ENCODE assay signal across 13 cellular contexts in genomic region chr20:59147197-59147596, GRCh38. TPM values are rescaled to one million over a fixed set of nuclear protein-coding genes. Genes with fewer than 3 reads are reported as not detected.
DNase-seq lines count a peak whose midpoint lies in the region; ATAC-seq and TF ChIP-seq lines count a peak whose summit lies in the region.
"Had no signal": no experiment of that assay in that cellular context is flagged by ENCODE, and none has a peak within 500 bp of the region (broad histone marks: within the 10 kb centered on the region; RNA-seq: fewer than 3 reads in every experiment).

No MANE protein-coding gene starts in this region.

- no peak for TF ChIP-seq POLR2A in uterus (IDR thresholded peaks at IDR 0.05)

- H3K36me3 ChIP-seq in effector memory CD4-positive, alpha-beta T cell (ENCODE audit: control insufficient read depth, insufficient read depth, low read length), result no peaks in the 10 kb centered on the region
- H3K36me3 ChIP-seq in mucosa of rectum (ENCODE audit: control insufficient read depth in 2 of 2, insufficient read depth in 2 of 2, low read length in 2 of 2) (no peaks in the 10 kb centered on the region), uterus (no peaks in the 10 kb centered on the region)

- H3K36me3 Mint-ChIP-seq in activated naive CD4-positive, alpha-beta T cell treated with anti-CD3 and anti-CD28 coated beads for 36 hours (ENCODE audit: low read depth), result peaks cover 7% of the 10 kb centered on the region

- H3K4me1 ChIP-seq in effector memory CD4-positive, alpha-beta T cell (ENCODE audit: control insufficient read depth, insufficient read depth, low read length, poor library complexity, severe bottlenecking), result peaks cover 61% of the 10 kb centered on the region
- H3K4me1 ChIP-seq in mucosa of rectum (ENCODE audit: control insufficient read depth in 2 of 2, insufficient read depth in 2 of 2, low read length in 2 of 2), result peaks cover 2 to 4% of the 10 kb centered on the region in 2 donors
- H3K4me1 ChIP-seq in uterus, result no peaks in the 10 kb centered on the region
- H3K4me1 ChIP-seq: parathyroid adenoma had no signal

- CTCF ChIA-PET in activated naive CD4-positive, alpha-beta T cell treated with anti-CD3 and anti-CD28 coated beads for 36 hours (lab: Charles Lee), result interaction anchor here (0.6 to 1.8 kb wide), 10 partner anchors 12 to 258 kb away, joined by 3 to 9 read pairs (median 4); no protein-coding TSS in a partner anchor

- no peak for ATAC-seq in GM19324 (IDR thresholded peaks at IDR 0.05; ENCODE audit: low FRiP score, unreplicated experiment)

- H3K9ac ChIP-seq in mucosa of rectum (ENCODE audit: low read depth in 1 of 2, low read length in 2 of 2), result no peak overlapping the region
- H3K9ac ChIP-seq: parathyroid adenoma had no signal

- H3K27me3 Mint-ChIP-seq in activated naive CD4-positive, alpha-beta T cell treated with anti-CD3 and anti-CD28 coated beads for 36 hours (ENCODE audit: low read depth), result no peaks in the 10 kb centered on the region

- peak; percentile 41 for DNase-seq in activated naive CD4-positive, alpha-beta T cell treated with anti-CD3 and anti-CD28 coated beads for 36 hours
- no peak for DNase-seq in activated naive CD4-positive, alpha-beta T cell treated with Interleukin-2 at 50 U/mL for 16 hours
- no peak for DNase-seq in effector memory CD4-positive, alpha-beta T cell
- DNase-seq in uterus (no peak), RKO (ENCODE audit: low spot score) (no peak)
- DNase-seq in activated CD4-positive, CD25-positive, alpha-beta regulatory T cell treated with anti-CD3 and anti-CD28 coated beads, Interleukin-2, amount 50 U/mL, for 72 hours, result no peak
- DNase-seq: dermis blood vessel endothelial cell, left cardiac atrium, NCI-H526 treated with DMSO at 0.1 percent for 48 hours, SIG-M5 had no signal

- H3K27me3 ChIP-seq in effector memory CD4-positive, alpha-beta T cell (replicated peaks; ENCODE audit: control insufficient read depth, insufficient read depth, low read length, poor library complexity, severe bottlenecking), result no peaks in the 10 kb centered on the region
- H3K27me3 ChIP-seq in mucosa of rectum (ENCODE audit: control insufficient read depth in 2 of 2, insufficient read depth in 2 of 2, low read length in 2 of 2), result no peaks in the 10 kb centered on the region
- H3K27me3 ChIP-seq in uterus, result no peaks in the 10 kb centered on the region

- peaks cover 77% of the 10 kb centered on the region for H3K4me1 Mint-ChIP-seq in activated naive CD4-positive, alpha-beta T cell treated with anti-CD3 and anti-CD28 coated beads for 36 hours (ENCODE audit: low read depth)

- peak overlapping the region; percentile 85 for H3K4me3 Mint-ChIP-seq in activated naive CD4-positive, alpha-beta T cell treated with anti-CD3 and anti-CD28 coated beads for 36 hours

- no peaks in the 10 kb centered on the region for H3K9me3 ChIP-seq in effector memory CD4-positive, alpha-beta T cell (ENCODE audit: control insufficient read depth, low read length)
- no peaks in the 10 kb centered on the region for H3K9me3 ChIP-seq in mucosa of rectum (ENCODE audit: control insufficient read depth in 2 of 2, low read length in 2 of 2)
- H3K9me3 ChIP-seq in uterus, result no peaks in the 10 kb centered on the region

- peak overlapping the region; percentile 63 for H3K4me3 ChIP-seq in effector memory CD4-positive, alpha-beta T cell (ENCODE audit: insufficient read depth, low read depth, low read length, poor library complexity, severe bottlenecking)
- H3K4me3 ChIP-seq in mucosa of rectum (ENCODE audit: low read length in 2 of 2) (peak overlapping the region in 1 of 2 donors; percentile 53), uterus (no peak overlapping the region)

- peak overlapping the region; percentile 86 for H3K27ac ChIP-seq in effector memory CD4-positive, alpha-beta T cell (ENCODE audit: insufficient read depth, low read length, poor library complexity, severe bottlenecking)
- H3K27ac ChIP-seq in mucosa of rectum (ENCODE audit: low read depth in 2 of 2, low read length in 2 of 2) (peak overlapping the region; percentile 31 to 35), uterus (peak overlapping the region; percentile 11 to 44)
- H3K27ac ChIP-seq: parathyroid adenoma had no signal

- peak overlapping the region; percentile 95 for H3K27ac Mint-ChIP-seq in activated naive CD4-positive, alpha-beta T cell treated with anti-CD3 and anti-CD28 coated beads for 36 hours

- H3K9me3 Mint-ChIP-seq in activated naive CD4-positive, alpha-beta T cell treated with anti-CD3 and anti-CD28 coated beads for 36 hours, result no peaks in the 10 kb centered on the region

- intact Hi-C loops in activated naive CD4-positive, alpha-beta T cell treated with anti-CD3 and anti-CD28 coated beads for 36 hours (cut with micrococcal nuclease), result loop anchor here (1.0 to 5.0 kb wide), 2 partner anchors 19 to 165 kb away; partner anchors contain the start of gene NELFCD
- intact Hi-C loops in uterus (cut with DNase I; ENCODE audit: low total_unique reads), result no loop called here

- no peak for TF ChIP-seq CTCF in uterus (IDR thresholded peaks at IDR 0.05)

RNA-seq across cellular contexts. Expression of gene ZNF831, which starts 16.4 kb away (rescaled TPM):
- total RNA-seq in activated naive CD4-positive, alpha-beta T cell treated with anti-CD3 and anti-CD28 coated beads for 36 hours, result 1 to 10 TPM; 5.1 to 6.0 TPM
- 1 to 10 TPM in 1 of 4 donors, under 1 TPM in 3; 0.21 to 3.1 (median 0.43) TPM for total RNA-seq in uterus

Comparison
In these comparisons a context has a peak if more than half of its experiments do, and no peak if none do; other contexts are left out.
1. H3K27ac ChIP-seq: peak in every context shown above with its lines; median percentile 86 in effector memory CD4-positive, alpha-beta T cell; 33 in mucosa of rectum; 28 in uterus.